In genomic region chr17:41738077-41738800, GRCh38 we compare ENCODE assay signal across 1 cellular context.
A peak's percentile ranks its signal among the peaks of the same experiment; 100 is the strongest.
TF ChIP-seq lines count a peak whose summit lies in the region.

No MANE protein-coding gene starts in this region.

TF ChIP-seq in HEK293, 187 proteins besides CTCF, POLR2A, EP300 and RAD21 (continued from another document):
- 0 out of 2 replicates have a peak, but pooled peaks have one; percentile 6 for TF ChIP-seq PATZ1 (tag by site-specific recombination; IDR thresholded peaks at IDR 0.05)
- TF ChIP-seq INSM2 (tag by site-specific recombination; IDR thresholded peaks at IDR 0.05): no peak
- peak; percentile 54; the same call in 1 of the 2 replicates for TF ChIP-seq PRDM1 (tag by site-specific recombination; IDR thresholded peaks at IDR 0.05)
- TF ChIP-seq KLF8 (tag by site-specific recombination; IDR thresholded peaks at IDR 0.05): peak; percentile 51; the same call in 1 of the 2 replicates
- peak; percentile 54 for TF ChIP-seq ZNF335 (tag by site-specific recombination; conservative IDR thresholded peaks at IDR 0.05)
- TF ChIP-seq KLF1 (tag by site-specific recombination; IDR thresholded peaks at IDR 0.05): peak; percentile 67
- TF ChIP-seq ZNF600 (tag by site-specific recombination; IDR thresholded peaks at IDR 0.05): no peak
- peak; percentile 43 for TF ChIP-seq GLIS2 (tag by site-specific recombination; IDR thresholded peaks at IDR 0.05)
- no peak for TF ChIP-seq ZNF785 (tag by site-specific recombination; IDR thresholded peaks at IDR 0.05)
- TF ChIP-seq KLF10 (tag by site-specific recombination; IDR thresholded peaks at IDR 0.05): peak; percentile 61
- peak; percentile 85 for TF ChIP-seq KLF9 (tag by site-specific recombination; IDR thresholded peaks at IDR 0.05; ENCODE audit: low read depth)
- peak; percentile 89 for TF ChIP-seq YY1 (tag by site-specific recombination; IDR thresholded peaks at IDR 0.05)
- TF ChIP-seq KLF17 (tag by site-specific recombination; IDR thresholded peaks at IDR 0.05): peak; percentile 66
- TF ChIP-seq ZNF184 (tag by site-specific recombination; IDR thresholded peaks at IDR 0.05): 0 out of 2 replicates have a peak, but pooled peaks have one; percentile 17
- no peak for TF ChIP-seq OVOL3 (tag by site-specific recombination; IDR thresholded peaks at IDR 0.05)
- TF ChIP-seq ZSCAN5A (tag by site-specific recombination; IDR thresholded peaks at IDR 0.05): no peak
- peak; percentile 64 for TF ChIP-seq ZNF394 (tag by site-specific recombination; IDR thresholded peaks at IDR 0.05; ENCODE audit: borderline replicate concordance)
- peak; percentile 66; the same call in 1 of the 2 replicates for TF ChIP-seq PBX3 (CRISPR knock-in tag; IDR thresholded peaks at IDR 0.05)
- TF ChIP-seq HOXA7 (CRISPR knock-in tag; IDR thresholded peaks at IDR 0.05; ENCODE audit: borderline replicate concordance): no peak
- peak; percentile 79 for TF ChIP-seq ZEB2 (tag by site-specific recombination; IDR thresholded peaks at IDR 0.05)
- 0 out of 2 replicates have a peak, but pooled peaks have one; percentile 30 for TF ChIP-seq ZNF76 (tag by site-specific recombination; IDR thresholded peaks at IDR 0.05; ENCODE audit: borderline replicate concordance, low read depth)
- TF ChIP-seq SP7 (tag by site-specific recombination; IDR thresholded peaks at IDR 0.05): peak; percentile 48
- peak; percentile 48; the same call in 1 of the 2 replicates for TF ChIP-seq ZFP69B (tag by site-specific recombination; IDR thresholded peaks at IDR 0.05)
- TF ChIP-seq ZBTB17 (tag by site-specific recombination; IDR thresholded peaks at IDR 0.05): peak; percentile 59
- TF ChIP-seq ZNF621 (tag by site-specific recombination; IDR thresholded peaks at IDR 0.05): no peak
- TF ChIP-seq ZNF2 (tag by site-specific recombination; IDR thresholded peaks at IDR 0.05): peak; percentile 83
- peak; percentile 41; the same call in 1 of the 2 replicates for TF ChIP-seq YY2 (tag by site-specific recombination; IDR thresholded peaks at IDR 0.05)
- no peak for TF ChIP-seq ZFHX2 (tag by site-specific recombination; conservative IDR thresholded peaks at IDR 0.05)
- TF ChIP-seq SCRT2 (tag by site-specific recombination; IDR thresholded peaks at IDR 0.05): peak; percentile 57; the same call in 1 of the 2 replicates
- TF ChIP-seq ZNF19 (tag by site-specific recombination; IDR thresholded peaks at IDR 0.05; ENCODE audit: low read depth): no peak
- peak; percentile 68; the same call in 1 of the 2 replicates for TF ChIP-seq ZNF639 (tag by site-specific recombination; IDR thresholded peaks at IDR 0.05)
- peak; percentile 96 for TF ChIP-seq ZNF654 (tag by site-specific recombination; IDR thresholded peaks at IDR 0.05; ENCODE audit: low read depth)
- TF ChIP-seq ZNF391 (tag by site-specific recombination; IDR thresholded peaks at IDR 0.05; ENCODE audit: borderline replicate concordance, low read depth): peak; percentile 49; the same call in 1 of the 2 replicates
TF ChIP-seq in HEK293: peak in this region for 32.
